8 cellular contexts compared by ENCODE assay signal in the genomic region with DNA sequence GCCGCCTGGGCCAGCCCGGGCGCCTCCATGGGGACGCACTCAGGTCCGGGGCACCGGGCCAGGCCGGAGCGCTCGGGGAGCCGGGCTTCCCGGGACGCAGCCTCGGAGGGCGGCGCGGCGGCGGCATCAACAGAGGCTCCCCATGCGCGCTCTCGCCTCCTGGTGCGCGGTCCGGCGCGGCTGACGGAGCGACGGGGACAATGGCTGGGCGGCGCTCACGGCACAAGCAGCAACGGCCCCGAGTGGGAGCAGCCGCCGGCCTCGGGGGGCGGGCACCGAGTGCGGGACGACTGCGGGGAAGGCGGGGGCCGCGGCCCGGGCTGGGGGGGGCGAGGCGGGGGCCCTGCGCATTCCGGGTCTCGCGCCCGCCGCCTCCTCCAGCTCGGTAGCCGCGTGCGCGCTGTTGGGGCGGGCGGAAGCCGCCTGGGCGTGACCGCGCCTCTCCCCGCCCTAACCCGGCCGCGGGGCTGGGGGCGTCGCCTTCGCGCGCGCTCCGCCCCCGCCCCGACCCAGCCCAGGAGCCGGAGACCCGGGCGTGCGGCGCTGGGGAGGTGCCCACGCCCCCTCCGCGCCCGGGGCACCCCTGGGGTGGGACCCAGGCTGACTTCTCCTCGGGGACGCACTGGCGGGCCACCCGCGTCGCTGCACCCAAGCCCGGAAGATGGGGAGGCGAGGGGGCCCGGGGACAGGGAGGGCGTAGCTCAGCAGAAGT. TPM values are rescaled to one million over a fixed set of nuclear protein-coding genes. Genes with fewer than 3 reads are reported as not detected.
DNase-seq lines count a peak whose midpoint lies in the region; ATAC-seq, FAIRE-seq and TF ChIP-seq lines count a peak whose summit lies in the region.

A gene (minus strand): TSS at position 425 of the 712 bp plus-strand sequence. CDS start 396 bp downstream, at position 29.

- H3K4me3 Mint-ChIP-seq in activated T-helper 17 cell treated with anti-CD3 and anti-CD28 coated beads, Interleukin-2, amount 50 U/mL, for 72 hours, result peak within 1 kb of the TSS; percentile 99

- ATAC-seq in GM18907 (IDR thresholded peaks at IDR 0.05; ENCODE audit: unreplicated experiment) (peak; percentile 80), HG03108 (IDR thresholded peaks at IDR 0.05; ENCODE audit: unreplicated experiment) (peak; percentile 76), omental fat pad (ENCODE audit: low FRiP score) (peak; percentile 89)
- ATAC-seq in activated T-helper 17 cell treated with anti-CD3 and anti-CD28 coated beads, Interleukin-2, amount 50 U/mL, for 72 hours (replicated peaks), result peak; percentile 82

- H3K36me3 ChIP-seq in thyroid gland, result no peaks in the 10 kb centered on the region

- no peaks in the 10 kb centered on the region for H3K9me3 ChIP-seq in thyroid gland

- intact Hi-C loops in thyroid gland (cut with DNase I), result loop anchor here (10.0 kb wide), 1 partner anchor 101 kb away; no protein-coding TSS in a partner anchor

- peak within 1 kb of the TSS; percentile 33 to 80 (median 55) for H3K4me3 ChIP-seq in thyroid gland (replicated peaks in 1 of 3)

- no peaks in the 10 kb centered on the region for H3K27me3 Mint-ChIP-seq in activated T-helper 17 cell treated with anti-CD3 and anti-CD28 coated beads, Interleukin-2, amount 50 U/mL, for 72 hours

- peaks cover 23% of the 10 kb centered on the region for H3K36me3 Mint-ChIP-seq in activated T-helper 17 cell treated with anti-CD3 and anti-CD28 coated beads, Interleukin-2, amount 50 U/mL, for 72 hours (ENCODE audit: low read depth)

- peaks cover 5 to 10% of the 10 kb centered on the region in 2 donors for H3K4me1 ChIP-seq in thyroid gland

- H3K27me3 ChIP-seq in thyroid gland, result no peaks in the 10 kb centered on the region

- no peaks in the 10 kb centered on the region for H3K4me1 Mint-ChIP-seq in activated T-helper 17 cell treated with anti-CD3 and anti-CD28 coated beads, Interleukin-2, amount 50 U/mL, for 72 hours

- TF ChIP-seq POLR2A in thyroid gland (IDR thresholded peaks at IDR 0.05), result peak in 1 of 2 donors; percentile 83

- WGBS in thyroid gland, 2 donors, result 0% methylated on average over 3 of the region's 97 CpGs; no CpG with 5 or more reads in 1 of the 2 donors

- DNase-seq in AG08395 (ENCODE audit: low spot score), result peak; percentile 56
- peak; percentile 74 for DNase-seq in OCI-M1 (lab: John Stamatoyannopoulos, UW)
- DNase-seq in frontal cortex (ENCODE audit: low spot score in 2 of 2), result peak; percentile 68 to 77
- DNase-seq in omental fat pad (ENCODE audit: low spot score), result no peak
- peak; percentile 52 to 56 for DNase-seq in thyroid gland

- H3K27ac ChIP-seq in thyroid gland, result peak within 1 kb of the TSS; percentile 74 to 93 (median 90)

- TF ChIP-seq CTCF in omental fat pad (IDR thresholded peaks at IDR 0.05) (no peak), thyroid gland (IDR thresholded peaks at IDR 0.05) (no peak)

- no peaks in the 10 kb centered on the region for H3K9me3 Mint-ChIP-seq in activated T-helper 17 cell treated with anti-CD3 and anti-CD28 coated beads, Interleukin-2, amount 50 U/mL, for 72 hours

- no peak for FAIRE-seq in frontal cortex (lab: Jason Lieb, UNC)

- H3K27ac Mint-ChIP-seq in activated T-helper 17 cell treated with anti-CD3 and anti-CD28 coated beads, Interleukin-2, amount 50 U/mL, for 72 hours, result peak within 1 kb of the TSS; percentile 98

RNA-seq across cellular contexts. Expression of the gene that starts here (rescaled TPM):
- 10 to 100 TPM; 64.8 to 69.8 TPM for total RNA-seq in activated T-helper 17 cell treated with anti-CD3 and anti-CD28 coated beads, Interleukin-2, amount 50 U/mL, for 72 hours
- 14.3 TPM for total RNA-seq in frontal cortex
- total RNA-seq in omental fat pad, result 10 to 100 TPM in 3 of 4 donors, 1 to 10 TPM in 1; 8.9 to 31.4 (median 17.5) TPM
- total RNA-seq in thyroid gland, result 100 to 1,000 TPM in 3 of 4 donors, 10 to 100 TPM in 1; 99.9 to 145 (median 129) TPM
